ENCODE assay signal across 1 cellular context in the genomic region with DNA sequence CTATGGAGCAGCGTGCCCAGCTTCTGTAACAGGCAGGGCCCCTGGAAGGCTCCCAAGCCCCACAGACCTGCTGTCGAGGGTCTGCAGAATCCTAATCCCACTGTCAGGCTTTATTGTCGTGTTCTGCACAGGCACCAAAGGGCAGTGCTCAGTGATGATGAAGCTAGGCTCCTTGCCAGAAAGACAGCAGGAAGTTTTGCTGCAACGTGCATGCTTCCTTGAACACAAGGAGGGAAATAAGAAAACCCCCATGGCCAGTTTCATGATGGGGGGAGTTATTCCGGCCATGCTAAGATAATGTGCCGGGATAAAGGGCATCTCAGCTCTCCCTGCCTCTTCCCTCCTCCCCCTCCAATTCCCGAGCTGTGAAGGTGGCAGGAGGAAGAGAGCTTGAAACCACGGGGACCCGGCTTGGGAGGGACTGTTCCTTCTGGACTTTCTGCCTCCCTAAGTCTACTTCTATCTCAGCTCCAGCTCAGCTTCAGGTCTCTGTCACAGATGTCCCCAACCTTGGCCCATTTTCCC.
TF ChIP-seq lines count a peak whose summit lies in the region.

No MANE protein-coding gene starts in this region.

TF ChIP-seq in HepG2, 621 proteins besides CTCF, POLR2A, EP300 and RAD21 (continued from another document):
- TF ChIP-seq, protein P1, sequence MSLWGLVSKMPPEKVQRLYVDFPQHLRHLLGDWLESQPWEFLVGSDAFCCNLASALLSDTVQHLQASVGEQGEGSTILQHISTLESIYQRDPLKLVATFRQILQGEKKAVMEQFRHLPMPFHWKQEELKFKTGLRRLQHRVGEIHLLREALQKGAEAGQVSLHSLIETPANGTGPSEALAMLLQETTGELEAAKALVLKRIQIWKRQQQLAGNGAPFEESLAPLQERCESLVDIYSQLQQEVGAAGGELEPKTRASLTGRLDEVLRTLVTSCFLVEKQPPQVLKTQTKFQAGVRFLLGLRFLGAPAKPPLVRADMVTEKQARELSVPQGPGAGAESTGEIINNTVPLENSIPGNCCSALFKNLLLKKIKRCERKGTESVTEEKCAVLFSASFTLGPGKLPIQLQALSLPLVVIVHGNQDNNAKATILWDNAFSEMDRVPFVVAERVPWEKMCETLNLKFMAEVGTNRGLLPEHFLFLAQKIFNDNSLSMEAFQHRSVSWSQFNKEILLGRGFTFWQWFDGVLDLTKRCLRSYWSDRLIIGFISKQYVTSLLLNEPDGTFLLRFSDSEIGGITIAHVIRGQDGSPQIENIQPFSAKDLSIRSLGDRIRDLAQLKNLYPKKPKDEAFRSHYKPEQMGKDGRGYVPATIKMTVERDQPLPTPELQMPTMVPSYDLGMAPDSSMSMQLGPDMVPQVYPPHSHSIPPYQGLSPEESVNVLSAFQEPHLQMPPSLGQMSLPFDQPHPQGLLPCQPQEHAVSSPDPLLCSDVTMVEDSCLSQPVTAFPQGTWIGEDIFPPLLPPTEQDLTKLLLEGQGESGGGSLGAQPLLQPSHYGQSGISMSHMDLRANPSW (CRISPR knock-in tag; IDR thresholded peaks at IDR 0.05; ENCODE audit: borderline replicate concordance), result no peak
- TF ChIP-seq ZNF264 (CRISPR knock-in tag; IDR thresholded peaks at IDR 0.05) (no peak), TEAD2 (CRISPR knock-in tag; IDR thresholded peaks at IDR 0.05) (no peak), ZSCAN25 (CRISPR knock-in tag; IDR thresholded peaks at IDR 0.05) (no peak)
